8 cellular contexts compared by ENCODE assay signal in genomic region chr7:77759294-77759889, GRCh38. TPM values are rescaled to one million over a fixed set of nuclear protein-coding genes. Genes with fewer than 3 reads are reported as not detected.
A peak's percentile ranks its signal among the peaks of the same experiment; 100 is the strongest.
DNase-seq lines count a peak whose midpoint lies in the region; ATAC-seq, FAIRE-seq and TF ChIP-seq lines count a peak whose summit lies in the region.

No MANE protein-coding gene starts in this region.

- CTCF ChIA-PET in AG04450 (lab: Charles Lee), result interaction anchor here (0.5 to 3.7 kb wide), 49 partner anchors 9 to 1337 kb away, joined by 3 to 116 read pairs (median 5); no protein-coding TSS in a partner anchor

- H3K4me3 Mint-ChIP-seq in brain, result peak overlapping the region in 1 of 5 experiments; percentile 58

- no peaks in the 10 kb centered on the region for H3K9me3 ChIP-seq in AG04450 (ENCODE audit: control insufficient read depth, insufficient read depth, low read length)

- ATAC-seq in GM18867 (IDR thresholded peaks at IDR 0.05; ENCODE audit: unreplicated experiment) (peak; percentile 37), HG03095 (IDR thresholded peaks at IDR 0.05; ENCODE audit: unreplicated experiment) (no peak)

- H3K27me3 ChIP-seq in AG04450 (ENCODE audit: control insufficient read depth, insufficient read depth, low read length), result no peaks in the 10 kb centered on the region

- H3K27ac Mint-ChIP-seq in brain, result peak overlapping the region in 2 of 5 experiments; percentile 68 to 71

- FAIRE-seq in TTC549 (lab: Jason Lieb, UNC), result peak; percentile 78

- H3K27ac ChIP-seq in AG04450 (ENCODE audit: low read depth, low read length), result no peak overlapping the region

- H3K9me3 Mint-ChIP-seq in brain, result no peaks in the 10 kb centered on the region

- no peaks in the 10 kb centered on the region for H3K27me3 Mint-ChIP-seq in brain

- DNase-seq in AG04450 (ENCODE audit: low read depth, low spot score) (peak; percentile 50), NCI-H1694 treated with DMSO at 0.1 percent for 48 hours (lab: John Stamatoyannopoulos, UW) (peak; percentile 70), iPS-NIHi11 (ENCODE audit: low spot score) (peak; percentile 51)
- peak; percentile 18 to 90 (median 42) for DNase-seq in stimulated activated CD4-positive, alpha-beta T cell treated with anti-CD3 and anti-CD28 coated beads, Interleukin-12 subunit alpha, Interleukin-12 subunit beta, amount 100 ng/mL, for 48 hours (ENCODE audit: low read depth in 2 of 3, low spot score in 1 of 3)

- POLR2A ChIA-PET in AG04450 (lab: Yijun Ruan, JAX), result no interaction called here

- H3K36me3 Mint-ChIP-seq in brain, result peaks cover 2% of the 10 kb centered on the region

- TF ChIP-seq CTCF in AG04450 (IDR thresholded peaks at IDR 0.05; ENCODE audit: low read depth, low read length) (peak; percentile 80), brain (conservative IDR thresholded peaks at IDR 0.05) (peak; percentile 91 to 93)

- H3K4me3 ChIP-seq in AG04450 (ENCODE audit: low read depth, low read length), result no peak overlapping the region

- peaks cover 37% of the 10 kb centered on the region for H3K4me1 Mint-ChIP-seq in brain

RNA-seq across cellular contexts. Expression of gene TMEM60, which starts 38.8 kb away (rescaled TPM):
- polyA plus RNA-seq in AG04450 (2011; rRNA removed) (31.6 and 43.1 TPM in 2 replicates), brain (ENCODE audit: insufficient read depth, low read depth, low replicate concordance) (21.0 TPM)
- 8.4 and 10.6 TPM in 2 replicates for polyA minus RNA-seq in AG04450 (2011; rRNA and poly(A)+ RNA removed)

RNA-seq across cellular contexts. Expression of gene PHTF2, which starts 39.2 kb away (rescaled TPM):
- polyA plus RNA-seq in AG04450 (2011; rRNA removed) (44.5 and 60.1 TPM in 2 replicates), brain (ENCODE audit: insufficient read depth, low read depth, low replicate concordance) (8.8 TPM)
- 25.5 and 42.9 TPM in 2 replicates for polyA minus RNA-seq in AG04450 (2011; rRNA and poly(A)+ RNA removed)
